In the genomic region with DNA sequence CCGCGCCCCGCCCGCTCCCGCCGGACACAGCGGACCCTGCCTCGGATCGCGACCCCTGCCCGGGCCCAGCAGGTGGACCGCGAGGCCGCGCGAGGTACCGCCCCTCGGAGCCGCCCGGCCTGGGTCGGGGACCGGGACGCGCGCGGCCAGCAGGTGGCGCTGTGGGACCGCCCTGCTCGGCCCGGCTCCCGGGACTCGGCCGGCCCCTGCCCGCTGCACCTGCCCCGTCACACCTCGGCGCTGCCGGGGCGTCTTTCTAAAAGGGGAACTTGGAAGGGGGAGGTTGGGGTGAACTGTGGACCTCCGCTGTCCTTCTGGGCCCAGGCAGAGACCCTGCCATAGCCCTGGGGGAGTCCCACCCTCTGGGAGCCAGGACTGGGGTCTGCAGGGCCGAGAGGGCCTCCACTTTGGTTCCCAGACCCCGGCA, we compare ENCODE assay signal across 8 cellular contexts. TPM values are rescaled to one million over a fixed set of nuclear protein-coding genes. Genes with fewer than 3 reads are reported as not detected.
A peak's percentile ranks its signal among the peaks of the same experiment; 100 is the strongest.
DNase-seq lines count a peak whose midpoint lies in the region; ATAC-seq and TF ChIP-seq lines count a peak whose summit lies in the region.

No MANE protein-coding gene starts in this region.

- peaks cover 5% of the 10 kb centered on the region; the same call in 1 of the 2 replicates for H3K36me3 Mint-ChIP-seq in HFFc6 (ENCODE audit: low read depth)
- H3K36me3 Mint-ChIP-seq in activated naive CD4-positive, alpha-beta T cell treated with anti-CD3 and anti-CD28 coated beads, Interleukin-2, amount 10 ng/mL, durations not matched to agents 7 days and 5 days, result peaks cover 8% of the 10 kb centered on the region

- no peaks in the 10 kb centered on the region for H3K9me3 ChIP-seq in SK-N-MC (ENCODE audit: low read depth, low read length)

- no peak overlapping the region for H3K27ac ChIP-seq in SK-N-MC

- peak; percentile 95 for TF ChIP-seq CTCF in HFFc6 (IDR thresholded peaks at IDR 0.05)

- intact Hi-C loops in left ventricle myocardium superior (cut with micrococcal nuclease), result loop anchor here (10.0 kb wide), 1 partner anchor 105 kb away; no protein-coding TSS in a partner anchor

- H3K27ac Mint-ChIP-seq in HFFc6, result no peak overlapping the region
- no peak overlapping the region for H3K27ac Mint-ChIP-seq in activated naive CD4-positive, alpha-beta T cell treated with anti-CD3 and anti-CD28 coated beads, Interleukin-2, amount 10 ng/mL, durations not matched to agents 7 days and 5 days

- H3K4me1 Mint-ChIP-seq in HFFc6 (ENCODE audit: low read depth), result peaks cover 7% of the 10 kb centered on the region
- H3K4me1 Mint-ChIP-seq in activated naive CD4-positive, alpha-beta T cell treated with anti-CD3 and anti-CD28 coated beads, Interleukin-2, amount 10 ng/mL, durations not matched to agents 7 days and 5 days, result peaks cover 70% of the 10 kb centered on the region

- H3K4me3 ChIP-seq in SK-N-MC, result peak overlapping the region; percentile 33; the same call in 1 of the 2 replicates

- peak; percentile 50 for ATAC-seq in left ventricle myocardium superior
- ATAC-seq in GM18868 (IDR thresholded peaks at IDR 0.05; ENCODE audit: unreplicated experiment), result no peak
- no peak for ATAC-seq in HG03439 (IDR thresholded peaks at IDR 0.05; ENCODE audit: unreplicated experiment)

- CTCF ChIA-PET in activated naive CD4-positive, alpha-beta T cell treated with anti-CD3 and anti-CD28 coated beads, Interleukin-2, amount 10 ng/mL, durations not matched to agents 7 days and 5 days (lab: Charles Lee), result interaction anchor here (1.6 to 4.9 kb wide), 4 partner anchors 41 to 162 kb away, joined by 3 to 57 read pairs (median 16); no protein-coding TSS in a partner anchor

- H3K4me3 Mint-ChIP-seq in HFFc6, result no peak overlapping the region
- no peak overlapping the region for H3K4me3 Mint-ChIP-seq in activated naive CD4-positive, alpha-beta T cell treated with anti-CD3 and anti-CD28 coated beads, Interleukin-2, amount 10 ng/mL, durations not matched to agents 7 days and 5 days

- no peaks in the 10 kb centered on the region for H3K36me3 ChIP-seq in SK-N-MC (ENCODE audit: insufficient read depth, low read length)

- DNase-seq in Caki2 (ENCODE audit: low read depth) (peak; percentile 37), HFFc6 (no peak), SK-N-MC (ENCODE audit: low read depth, low spot score) (no peak), left ventricle myocardium superior (peak; percentile 82)
- DNase-seq in activated naive CD4-positive, alpha-beta T cell treated with anti-CD3 and anti-CD28 coated beads, Interleukin-2, amount 10 ng/mL, durations not matched to agents 7 days and 5 days, result peak; percentile 79
- peak; percentile 85 for DNase-seq in stimulated activated CD4-positive, alpha-beta T cell treated with anti-CD3 and anti-CD28 coated beads, Interleukin-15, amount 100 ng/mL, for 24 hours

- H3K9me3 Mint-ChIP-seq in HFFc6, result no peaks in the 10 kb centered on the region
- no peaks in the 10 kb centered on the region for H3K9me3 Mint-ChIP-seq in activated naive CD4-positive, alpha-beta T cell treated with anti-CD3 and anti-CD28 coated beads, Interleukin-2, amount 10 ng/mL, durations not matched to agents 7 days and 5 days

- in situ Hi-C loops in Caki2 (cut with HindIII; ENCODE audit: low pct_unique_long_range_greater_than_20kb, low sequenced_read_pairs), result no loop called here

- H3K9ac ChIP-seq in SK-N-MC (ENCODE audit: insufficient read length), result no peak overlapping the region

- H3K27me3 Mint-ChIP-seq in HFFc6 (ENCODE audit: insufficient read depth), result peaks cover 1% of the 10 kb centered on the region
- H3K27me3 Mint-ChIP-seq in activated naive CD4-positive, alpha-beta T cell treated with anti-CD3 and anti-CD28 coated beads, Interleukin-2, amount 10 ng/mL, durations not matched to agents 7 days and 5 days, result no peaks in the 10 kb centered on the region

RNA-seq across cellular contexts. Expression of a gene that starts 11.1 kb away (rescaled TPM):
- total RNA-seq in Caki2 (2014; rRNA removed; shearing (Covaris generic); ENCODE audit: low replicate concordance), result 44.7 and 60.4 TPM in 2 replicates
- total RNA-seq in HFFc6 (2021; fragmentation: NEBNext Ultra II Directional; extraction: Animal tissue kit (Norgen Biotek cat#: 25700)), result 10 to 100 TPM; 67.9 to 86.8 (median 78.5) TPM
- total RNA-seq in left ventricle myocardium superior, result 27.4 TPM

RNA-seq across cellular contexts. Expression of a gene that starts 11.3 kb away (rescaled TPM):
- total RNA-seq in Caki2 (2014; rRNA removed; shearing (Covaris generic); ENCODE audit: low replicate concordance), result 39.1 and 45.1 TPM in 2 replicates
- 10 to 100 TPM; 17.2 to 25.1 (median 20.2) TPM for total RNA-seq in HFFc6 (2021; fragmentation: NEBNext Ultra II Directional; extraction: Animal tissue kit (Norgen Biotek cat#: 25700))
- 16.2 TPM for total RNA-seq in left ventricle myocardium superior

RNA-seq across cellular contexts. Expression of a gene that starts 31.0 kb away (rescaled TPM):
- total RNA-seq in Caki2 (2014; rRNA removed; shearing (Covaris generic); ENCODE audit: low replicate concordance), result 138 and 142 TPM in 2 replicates
- 10 to 100 TPM; 14.8 to 18.8 (median 17.4) TPM for total RNA-seq in HFFc6 (2021; fragmentation: NEBNext Ultra II Directional; extraction: Animal tissue kit (Norgen Biotek cat#: 25700))
- total RNA-seq in left ventricle myocardium superior, result 65.1 TPM

Comparison
In these comparisons a context has a peak if more than half of its experiments do, and no peak if none do; other contexts are left out.
1. DNase-seq: peak in Caki2 (single experiment), activated naive CD4-positive, alpha-beta T cell treated with anti-CD3 and anti-CD28 coated beads, Interleukin-2, amount 10 ng/mL, durations not matched to agents 7 days and 5 days (single experiment), left ventricle myocardium superior (single experiment) and stimulated activated CD4-positive, alpha-beta T cell treated with anti-CD3 and anti-CD28 coated beads, Interleukin-15, amount 100 ng/mL, for 24 hours (single experiment); none in HFFc6 (single experiment) and SK-N-MC (single experiment).